In genomic region chr10:122468923-122469781, GRCh38 we compare ENCODE assay signal across 11 cellular contexts. TPM values are rescaled to one million over a fixed set of nuclear protein-coding genes. Genes with fewer than 3 reads are reported as not detected.
A peak's percentile ranks its signal among the peaks of the same experiment; 100 is the strongest.
DNase-seq lines count a peak whose midpoint lies in the region; ATAC-seq, FAIRE-seq and TF ChIP-seq lines count a peak whose summit lies in the region.
"Had no signal": no experiment of that assay in that cellular context is flagged by ENCODE, and none has a peak within 500 bp of the region (broad histone marks: within the 10 kb centered on the region; RNA-seq: fewer than 3 reads in every experiment).

No MANE protein-coding gene starts in this region.

- H3K4me1 ChIP-seq in fibroblast of lung (ENCODE audit: control insufficient read depth, extremely low read depth, insufficient read depth, low read length) (peaks cover 13% of the 10 kb centered on the region), pancreas (peaks cover 0 to under 1% (median 0%) of the 10 kb centered on the region in 3 donors)

- no peaks in the 10 kb centered on the region for H3K36me3 ChIP-seq in fibroblast of lung (ENCODE audit: control insufficient read depth, insufficient read depth, low read length)
- H3K36me3 ChIP-seq in pancreas: no peaks in the 10 kb centered on the region

- ATAC-seq in pancreas (peak in 3 of 4 donors; percentile 51 to 59 (median 53)), GM19395 (IDR thresholded peaks at IDR 0.05; ENCODE audit: unreplicated experiment) (no peak), HG03159 (IDR thresholded peaks at IDR 0.05; ENCODE audit: unreplicated experiment) (no peak)
- ATAC-seq: GM12878 had no signal

- WGBS in pancreas, 2 donors: 84 to 87% methylated on average over 11 of the region's 11 CpGs

- H3K4me3 ChIP-seq in fibroblast of lung (replicated peaks in 1 of 4; ENCODE audit: control extremely low read depth in 1 of 4, insufficient read depth in 1 of 4, low read depth in 3 of 4, low read length in 4 of 4) (no peak overlapping the region), pancreas (no peak overlapping the region)
- H3K4me3 ChIP-seq: GM12878 had no signal

- H4K20me1 ChIP-seq in fibroblast of lung (ENCODE audit: control insufficient read depth, extremely low read depth, insufficient read depth, low read length): no peaks in the 10 kb centered on the region

- DNase-seq in COLO829 (ENCODE audit: low spot score) (peak; percentile 86), OCI-M1 (lab: John Stamatoyannopoulos, UW) (peak; percentile 11), fibroblast of lung (ENCODE audit: low read depth in 2 of 2) (peak; percentile 91 to 97), pancreas (no peak), D721Med (ENCODE audit: insufficient read length, low spot score) (no peak)
- DNase-seq in activated naive CD4-positive, alpha-beta T cell treated with Interleukin-2 at 50 U/mL for 16 hours: no peak
- DNase-seq: activated naive CD4-positive, alpha-beta T cell treated with anti-CD3 and anti-CD28 coated beads, Interleukin-2, amount 10 ng/mL, durations not matched to agents 7 days and 5 days had no signal

- H3K4me2 ChIP-seq in fibroblast of lung (ENCODE audit: extremely low read depth, insufficient read depth, low read length): peak overlapping the region; percentile 33

- no peak overlapping the region for H3K9ac ChIP-seq in fibroblast of lung (ENCODE audit: insufficient read depth, low read length)

- no peaks in the 10 kb centered on the region for H3K27me3 ChIP-seq in fibroblast of lung (ENCODE audit: control insufficient read depth, insufficient read depth, low read length)
- no peaks in the 10 kb centered on the region for H3K27me3 ChIP-seq in pancreas

- no peak overlapping the region for H2AFZ ChIP-seq in fibroblast of lung (ENCODE audit: low read length)

- H3K9me3 ChIP-seq in fibroblast of lung (ENCODE audit: control insufficient read depth, insufficient read depth, low read depth, low read length) (no peaks in the 10 kb centered on the region), pancreas (no peaks in the 10 kb centered on the region)

- intact Hi-C loops in pancreas (cut with DNase I): no loop called here

- H3K79me2 ChIP-seq in fibroblast of lung (ENCODE audit: control insufficient read depth, insufficient read depth, low read length): peaks cover 7% of the 10 kb centered on the region

- peak overlapping the region; percentile 44 for H3K27ac ChIP-seq in fibroblast of lung (ENCODE audit: insufficient read depth, low read length)
- H3K27ac ChIP-seq in pancreas: no peak overlapping the region

- no peak for TF ChIP-seq CTCF in fibroblast of lung (conservative IDR thresholded peaks at IDR 0.05 in 1 of 2, IDR thresholded peaks at IDR 0.05 in 1 of 2; ENCODE audit: low read depth in 1 of 2, low read length in 2 of 2)
- TF ChIP-seq CTCF in pancreas (IDR thresholded peaks at IDR 0.05): no peak
- no peak for TF ChIP-seq CTCF in D721Med (IDR thresholded peaks at IDR 0.05; ENCODE audit: insufficient read depth, missing control alignments)

- FAIRE-seq in pancreas (lab: Jason Lieb, UNC) (no peak), D721Med (lab: Jason Lieb, UNC) (no peak)
- FAIRE-seq: GM12878 had no signal

RNA-seq across cellular contexts. Expression of gene HTRA1, which starts 7.8 kb away (rescaled TPM):
- total RNA-seq in fibroblast of lung (109 and 198 TPM in 2 replicates), pancreas (10 to 100 TPM; 10.4 to 83.0 (median 21.7) TPM)
- polyA plus RNA-seq in fibroblast of lung (178 and 216 TPM in 2 replicates), pancreas (10 to 100 TPM; 19.2 to 20.0 TPM)
- 143 and 170 TPM in 2 replicates for polyA plus RNA-seq in fibroblast of lung (2012)
- 24.3 and 53.8 TPM in 2 replicates for polyA minus RNA-seq in fibroblast of lung (ENCODE audit: low replicate concordance)
- total RNA-seq: GM12878 had no signal

RNA-seq across cellular contexts. Expression of gene ARMS2, which starts 14.7 kb away (rescaled TPM):
- not detected in 2 replicates for total RNA-seq in fibroblast of lung
- polyA plus RNA-seq in fibroblast of lung: not detected in 2 replicates
- not detected in 2 replicates for polyA plus RNA-seq in fibroblast of lung (2012)
- not detected in 2 replicates for polyA minus RNA-seq in fibroblast of lung (ENCODE audit: low replicate concordance)
- not detected for total RNA-seq in pancreas
- not detected for polyA plus RNA-seq in pancreas
- total RNA-seq: GM12878, neural crest cell had no signal
- polyA plus RNA-seq: GM12878 had no signal

Comparison
In these comparisons a context has a peak if more than half of its experiments do, and no peak if none do; other contexts are left out.
1. DNase-seq: peak in COLO829 (single experiment), OCI-M1 (single experiment) and fibroblast of lung (2 of 2); none in pancreas (0 of 6), activated naive CD4-positive, alpha-beta T cell treated with Interleukin-2 at 50 U/mL for 16 hours (single experiment) and D721Med (single experiment).
2. ATAC-seq: peak in pancreas (3 of 4); none in GM19395 (single experiment) and HG03159 (single experiment).